ENCODE assay signal across 20 cellular contexts in genomic region chr9:279674-280073, GRCh38.
"Had no signal": no experiment of that assay in that cellular context is flagged by ENCODE, and none has a peak within 500 bp of the region (broad histone marks: within the 10 kb centered on the region; RNA-seq: fewer than 3 reads in every experiment).

No MANE protein-coding gene starts in this region.

- H3K27ac ChIP-seq: cardiac muscle cell, foreskin keratinocyte, lower lobe of right lung, parathyroid adenoma, right lobe of liver had no signal

- H3K27ac Mint-ChIP-seq: activated B cell treated with CpG ODN at 0.5 μM for 24 hours; activated CD8-positive, alpha-beta T cell treated with anti-CD3 and anti-CD28 coated beads for 36 hours; natural killer cell treated with Interleukin-12 subunit alpha and Interleukin-12 subunit beta and Interleukin-15 and Interleukin-18, amount 100 ng/mL, for 72 hours; stimulated activated memory B cell treated with anti-CD40 and anti-IgM and Interleukin-4, amounts not matched to agents 10 μg/mL and 1 μg/mL and 100 μg/mL, for 72 hours had no signal

- H3K9me3 ChIP-seq: lower lobe of right lung, right lobe of liver had no signal

- DNase-seq: activated B cell treated with CpG ODN at 0.5 μM for 24 hours; activated CD8-positive, alpha-beta T cell treated with anti-CD3 and anti-CD28 coated beads for 36 hours; activated effector memory CD4-positive, alpha-beta T cell treated with anti-CD3 and anti-CD28 coated beads, Interleukin-2, amount 50 U/mL, for 16 hours; activated naive CD8-positive, alpha-beta T cell treated with anti-CD3 and anti-CD28 coated beads for 36 hours; activated T-cell treated with anti-CD3 and anti-CD28 coated beads, Interleukin-2, amount 50 U/mL, for 4 hours; amniotic stem cell; foreskin keratinocyte; hippocampal formation; islet precursor cell; left colon; lower lobe of right lung; right lobe of liver; stimulated activated CD4-positive, alpha-beta T cell treated with anti-CD3 and anti-CD28 coated beads, Interleukin-4, amount 100 ng/mL, for 24 hours; T-helper 9 cell had no signal

- H3K4me3 Mint-ChIP-seq: activated B cell treated with CpG ODN at 0.5 μM for 24 hours; activated CD8-positive, alpha-beta T cell treated with anti-CD3 and anti-CD28 coated beads for 36 hours; activated naive CD8-positive, alpha-beta T cell treated with anti-CD3 and anti-CD28 coated beads for 36 hours; activated T-cell treated with anti-CD3 and anti-CD28 coated beads, Interleukin-2, amount 50 U/mL, for 4 hours; natural killer cell treated with Interleukin-12 subunit alpha and Interleukin-12 subunit beta and Interleukin-15 and Interleukin-18, amount 100 ng/mL, for 72 hours; stimulated activated memory B cell treated with anti-CD40 and anti-IgM and Interleukin-4, amounts not matched to agents 10 μg/mL and 1 μg/mL and 100 μg/mL, for 72 hours had no signal

- H3K27me3 ChIP-seq: cardiac muscle cell, foreskin keratinocyte, right lobe of liver had no signal

- H3K4me1 ChIP-seq: foreskin keratinocyte, parathyroid adenoma, right lobe of liver had no signal

- H3K4me3 ChIP-seq: cardiac muscle cell, lower lobe of right lung, right lobe of liver, smooth muscle cell had no signal

- FAIRE-seq: colon had no signal

- H3K9me3 Mint-ChIP-seq: activated B cell treated with CpG ODN at 0.5 μM for 24 hours; activated CD8-positive, alpha-beta T cell treated with anti-CD3 and anti-CD28 coated beads for 36 hours; activated naive CD8-positive, alpha-beta T cell treated with anti-CD3 and anti-CD28 coated beads for 36 hours; activated T-cell treated with anti-CD3 and anti-CD28 coated beads, Interleukin-2, amount 50 U/mL, for 4 hours; natural killer cell treated with Interleukin-12 subunit alpha and Interleukin-12 subunit beta and Interleukin-15 and Interleukin-18, amount 100 ng/mL, for 72 hours; stimulated activated memory B cell treated with anti-CD40 and anti-IgM and Interleukin-4, amounts not matched to agents 10 μg/mL and 1 μg/mL and 100 μg/mL, for 72 hours had no signal

- ATAC-seq: activated CD8-positive, alpha-beta T cell treated with anti-CD3 and anti-CD28 coated beads for 36 hours; activated T-cell treated with anti-CD3 and anti-CD28 coated beads, Interleukin-2, amount 50 U/mL, for 4 hours; foreskin keratinocyte; left colon; lower lobe of right lung; right lobe of liver; stimulated activated memory B cell treated with anti-CD40 and anti-IgM and Interleukin-4, amounts not matched to agents 10 μg/mL and 1 μg/mL and 100 μg/mL, for 72 hours had no signal

- H3K27me3 Mint-ChIP-seq: activated B cell treated with CpG ODN at 0.5 μM for 24 hours; activated CD8-positive, alpha-beta T cell treated with anti-CD3 and anti-CD28 coated beads for 36 hours; activated naive CD8-positive, alpha-beta T cell treated with anti-CD3 and anti-CD28 coated beads for 36 hours; natural killer cell treated with Interleukin-12 subunit alpha and Interleukin-12 subunit beta and Interleukin-15 and Interleukin-18, amount 100 ng/mL, for 72 hours; stimulated activated memory B cell treated with anti-CD40 and anti-IgM and Interleukin-4, amounts not matched to agents 10 μg/mL and 1 μg/mL and 100 μg/mL, for 72 hours had no signal

- H3K36me3 ChIP-seq: cardiac muscle cell, right lobe of liver had no signal
